ENCODE assay signal across 12 cellular contexts in genomic region chr15:74007820-74008371, GRCh38. TPM values are rescaled to one million over a fixed set of nuclear protein-coding genes. Genes with fewer than 3 reads are reported as not detected.
DNase-seq lines count a peak whose midpoint lies in the region; ATAC-seq and TF ChIP-seq lines count a peak whose summit lies in the region.
"Had no signal": no experiment of that assay in that cellular context is flagged by ENCODE, and none has a peak within 500 bp of the region (broad histone marks: within the 10 kb centered on the region; RNA-seq: fewer than 3 reads in every experiment).

No MANE protein-coding gene starts in this region.

- H3K9ac ChIP-seq in PC-3 (ENCODE audit: low read length): no peak overlapping the region

- peak; percentile 5 for DNase-seq in DMS153 (lab: John Stamatoyannopoulos, UW)
- no peak for DNase-seq in DMS153 treated with DMSO at 0.1 percent for 48 hours (lab: John Stamatoyannopoulos, UW; ENCODE audit: unreplicated experiment)
- no peak for DNase-seq in PC-3
- peak; percentile 60 for DNase-seq in germinal center (ENCODE audit: low spot score)
- no peak for DNase-seq in stimulated activated naive CD8-positive, alpha-beta T cell treated with anti-CD3 and anti-CD28 coated beads, Interleukin-15, Interleukin-2, amounts not matched to agents 100 U/mL and 50 U/mL, for 24 hours
- DNase-seq in NCI-H82 (lab: John Stamatoyannopoulos, UW): no peak
- no peak for DNase-seq in NCI-H1417 treated with DMSO at 0.1 percent for 48 hours (lab: John Stamatoyannopoulos, UW)

- peaks cover 25% of the 10 kb centered on the region for H3K4me1 ChIP-seq in PC-3 (ENCODE audit: insufficient read depth, low read length)

- H3K79me2 ChIP-seq in PC-3 (ENCODE audit: low read length): peaks cover 36% of the 10 kb centered on the region; the same call in 1 of the 2 replicates

- peaks cover 9% of the 10 kb centered on the region; the same call in 1 of the 2 replicates for H3K36me3 ChIP-seq in PC-3 (ENCODE audit: low read depth, low read length)

- CTCF ChIA-PET in PC-3 (lab: Charles Lee): no interaction called here

- ATAC-seq in PC-3 (peak; percentile 55), GM21390 (IDR thresholded peaks at IDR 0.05; ENCODE audit: unreplicated experiment) (no peak)
- peak; percentile 77 for ATAC-seq in stimulated activated naive CD8-positive, alpha-beta T cell treated with anti-CD3 and anti-CD28 coated beads, Interleukin-15, Interleukin-2, amounts not matched to agents 100 U/mL and 50 U/mL, for 24 hours
- ATAC-seq: HCT116, Panc1 had no signal

- no TSS peak for BruUV-seq in PC-3 (replicated peaks; lab: Mats Ljungman, UMichigan)

- no peak overlapping the region for H3K4me3 ChIP-seq in PC-3 (ENCODE audit: low read length)
- H3K4me3 ChIP-seq: ascending aorta had no signal

- H3F3A ChIP-seq in PC-3 (ENCODE audit: low read length, unreplicated experiment): no peaks in the 10 kb centered on the region

- H2AFZ ChIP-seq in PC-3 (ENCODE audit: low read length): no peak overlapping the region

- H3K9me3 ChIP-seq in PC-3 (ENCODE audit: low read length): no peaks in the 10 kb centered on the region
- H3K9me3 ChIP-seq: ascending aorta had no signal

- H3K27ac ChIP-seq in PC-3 (ENCODE audit: low read length): no peak overlapping the region
- H3K27ac ChIP-seq: 22Rv1, ascending aorta had no signal

- 0 out of 2 replicates have a peak overlapping the region, but pooled peaks have one; percentile 5 for H3K4me2 ChIP-seq in PC-3 (ENCODE audit: low read length)

- no peaks in the 10 kb centered on the region for H3K9me2 ChIP-seq in PC-3 (replicated peaks; ENCODE audit: low read length)

- no peaks in the 10 kb centered on the region for H4K20me1 ChIP-seq in PC-3 (ENCODE audit: low read length)

- POLR2A ChIA-PET in PC-3 (lab: Charles Lee; ENCODE audit: unreplicated experiment): no interaction called here

- TF ChIP-seq CTCF in PC-3 (conservative IDR thresholded peaks at IDR 0.05; ENCODE audit: low read depth, low read length): no peak

- H3K27me3 ChIP-seq in PC-3 (ENCODE audit: low read length): no peaks in the 10 kb centered on the region
- H3K27me3 ChIP-seq: ascending aorta had no signal

- intact Hi-C loops in PC-3 (cut with micrococcal nuclease): no loop called here

RNA-seq across cellular contexts. Expression of gene PML, which starts 13.4 kb away (rescaled TPM):
- 18.7 and 41.0 TPM in 2 replicates for total RNA-seq in PC-3 (2014; rRNA removed)

RNA-seq across cellular contexts. Expression of gene STOML1, which starts 15.8 kb away (rescaled TPM):
- total RNA-seq in PC-3 (2014; rRNA removed): 10.1 and 12.0 TPM in 2 replicates

Comparison
In these comparisons a context has a peak if more than half of its experiments do, and no peak if none do; other contexts are left out.
1. DNase-seq: peak in DMS153 (single experiment) and germinal center (single experiment); none in DMS153 treated with DMSO at 0.1 percent for 48 hours (single experiment), PC-3 (single experiment), stimulated activated naive CD8-positive, alpha-beta T cell treated with anti-CD3 and anti-CD28 coated beads, Interleukin-15, Interleukin-2, amounts not matched to agents 100 U/mL and 50 U/mL, for 24 hours (single experiment), NCI-H82 (single experiment) and NCI-H1417 treated with DMSO at 0.1 percent for 48 hours (single experiment).